Comparison of ENCODE assay signal across 10 cellular contexts in the genomic region with DNA sequence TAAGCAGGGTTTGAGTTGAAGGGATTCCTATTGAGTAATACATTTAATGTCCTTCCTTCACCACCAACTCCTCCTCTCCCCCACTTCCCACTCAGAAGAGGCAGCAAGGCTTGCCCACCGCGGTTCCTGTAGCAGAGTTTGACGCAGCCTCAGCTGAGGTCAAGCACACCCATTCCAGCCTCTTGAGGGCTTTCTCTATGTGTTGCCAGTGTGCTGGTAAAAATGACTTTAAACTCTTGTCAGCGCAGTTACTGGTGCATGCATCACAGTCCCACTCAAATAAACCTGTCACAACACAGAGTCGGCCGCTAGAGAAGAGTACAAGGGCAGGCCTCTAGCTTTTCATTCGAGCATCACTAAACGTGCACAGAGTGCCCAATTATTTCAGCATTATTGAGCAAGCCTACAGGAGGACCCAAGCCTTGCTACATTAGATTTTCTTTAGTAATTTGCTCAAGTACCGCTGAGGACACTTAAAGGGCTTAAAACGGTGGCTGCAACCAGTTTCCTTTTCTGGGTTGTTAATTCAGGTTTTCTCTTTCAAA.
DNase-seq lines count a peak whose midpoint lies in the region; TF ChIP-seq lines count a peak whose summit lies in the region.
"Had no signal": no experiment of that assay in that cellular context is flagged by ENCODE, and none has a peak within 500 bp of the region (broad histone marks: within the 10 kb centered on the region; RNA-seq: fewer than 3 reads in every experiment).

No MANE protein-coding gene starts in this region.

- POLR2A ChIA-PET in A673 (lab: Charles Lee; ENCODE audit: low non-redundant PET), result no interaction called here

- no peak overlapping the region for H3K4me3 Mint-ChIP-seq in mesothelial cell of epicardium
- H3K4me3 Mint-ChIP-seq: activated T-cell treated with anti-CD3 and anti-CD28 coated beads, Interleukin-2, amount 50 U/mL, for 4 hours had no signal

- H3K4me1 ChIP-seq in A673 (ENCODE audit: insufficient read depth, low read length, poor library complexity, severe bottlenecking) (peaks cover 3% of the 10 kb centered on the region), HUES48 (ENCODE audit: control insufficient read depth, insufficient read depth, low read length) (peaks cover 24% of the 10 kb centered on the region)

- CTCF ChIA-PET in A673 (lab: Charles Lee), result no interaction called here

- peaks cover 9% of the 10 kb centered on the region for H3K36me3 Mint-ChIP-seq in mesothelial cell of epicardium

- no peak for TF ChIP-seq POLR2A in lower leg skin (IDR thresholded peaks at IDR 0.05)

- H3K36me3 ChIP-seq in A673 (ENCODE audit: insufficient read depth, low read length, poor library complexity, severe bottlenecking) (no peaks in the 10 kb centered on the region), HUES48 (ENCODE audit: control insufficient read depth, insufficient read depth, low read length) (peaks cover 20% of the 10 kb centered on the region)

- intact Hi-C loops in A673 (cut with micrococcal nuclease; ENCODE audit: unreplicated experiment), result no loop called here
- intact Hi-C loops in lower leg skin (cut with DNase I; ENCODE audit: low total_unique reads), result no loop called here

- H3K9me3 ChIP-seq in A673 (ENCODE audit: low read depth, low read length, poor library complexity, severe bottlenecking) (no peaks in the 10 kb centered on the region), HUES48 (ENCODE audit: control insufficient read depth, insufficient read depth, low read length) (no peaks in the 10 kb centered on the region)

- peaks cover 12% of the 10 kb centered on the region for H3K4me1 Mint-ChIP-seq in mesothelial cell of epicardium

- no peak for TF ChIP-seq CTCF in A673 (conservative IDR thresholded peaks at IDR 0.05; ENCODE audit: low read depth, low read length)
- no peak for TF ChIP-seq CTCF in lower leg skin (IDR thresholded peaks at IDR 0.05)
- no peak for TF ChIP-seq CTCF in mesothelial cell of epicardium (IDR thresholded peaks at IDR 0.05; ENCODE audit: unreplicated experiment)

- H3K27me3 Mint-ChIP-seq in mesothelial cell of epicardium (ENCODE audit: low read depth), result no peaks in the 10 kb centered on the region

- H3K27ac ChIP-seq in A673 (ENCODE audit: low read depth, low read length, poor library complexity, severe bottlenecking) (no peak overlapping the region), HUES48 (ENCODE audit: low read depth, low read length) (peak overlapping the region; percentile 67)

- H3K4me3 ChIP-seq in A673 (ENCODE audit: low read depth, low read length, poor library complexity, severe bottlenecking) (no peak overlapping the region), HUES48 (ENCODE audit: low read depth, low read length) (no peak overlapping the region), lower leg skin (ENCODE audit: low read depth, poor library complexity, severe bottlenecking) (no peak overlapping the region)

- H3K9me3 Mint-ChIP-seq in mesothelial cell of epicardium, result no peaks in the 10 kb centered on the region
- H3K9me3 Mint-ChIP-seq: activated T-cell treated with anti-CD3 and anti-CD28 coated beads, Interleukin-2, amount 50 U/mL, for 4 hours had no signal

- WGBS in lower leg skin, 2 donors, result 87 to 88% methylated on average over 10 of the region's 10 CpGs

- no peak overlapping the region for H3K9ac ChIP-seq in HUES48 (ENCODE audit: low read depth, low read length)

- peak; percentile 52 for DNase-seq in A673 (ENCODE audit: low spot score)
- peak; percentile 44 to 84 for DNase-seq in NCI-H524 (lab: John Stamatoyannopoulos, UW)
- DNase-seq in fibroblast of gingiva (ENCODE audit: low read depth), result peak; percentile 4
- DNase-seq in effector CD4-positive, alpha-beta T cell, result no peak
- DNase-seq in lower leg skin (ENCODE audit: low spot score in 2 of 2), result no peak
- DNase-seq in RPMI8226, result no peak
- DNase-seq in mesothelial cell of epicardium (ENCODE audit: low spot score in 2 of 2, unreplicated experiment in 2 of 2), result no peak
- DNase-seq: activated T-cell treated with anti-CD3 and anti-CD28 coated beads, Interleukin-2, amount 50 U/mL, for 4 hours; Karpas-422 had no signal

- BruUV-seq in A673 (replicated peaks; lab: Mats Ljungman, UMichigan), result no TSS peak

- H3K27me3 ChIP-seq in A673 (replicated peaks; ENCODE audit: insufficient read depth, low read depth, low read length, poor library complexity) (no peaks in the 10 kb centered on the region), HUES48 (ENCODE audit: control insufficient read depth, insufficient read depth, low read length) (no peaks in the 10 kb centered on the region)

- no peak overlapping the region for H3K27ac Mint-ChIP-seq in mesothelial cell of epicardium

Comparison
In these comparisons a context has a peak if more than half of its experiments do, and no peak if none do; other contexts are left out.
1. DNase-seq: peak in A673 (single experiment), NCI-H524 (2 of 2) and fibroblast of gingiva (single experiment); none in effector CD4-positive, alpha-beta T cell (single experiment), lower leg skin (0 of 2), RPMI8226 (single experiment) and mesothelial cell of epicardium (0 of 2).